Comparison of ENCODE assay signal across 14 cellular contexts in genomic region chr5:93681432-93681831, GRCh38. TPM values are rescaled to one million over a fixed set of nuclear protein-coding genes. Genes with fewer than 3 reads are reported as not detected.
A peak's percentile ranks its signal among the peaks of the same experiment; 100 is the strongest.
DNase-seq lines count a peak whose midpoint lies in the region; ATAC-seq, FAIRE-seq and TF ChIP-seq lines count a peak whose summit lies in the region.
"Had no signal": no experiment of that assay in that cellular context is flagged by ENCODE, and none has a peak within 500 bp of the region (broad histone marks: within the 10 kb centered on the region; RNA-seq: fewer than 3 reads in every experiment).

No MANE protein-coding gene starts in this region.

- no peaks in the 10 kb centered on the region for H3K36me3 ChIP-seq in cardiac muscle cell
- no peaks in the 10 kb centered on the region for H3K36me3 ChIP-seq in heart left ventricle
- no peaks in the 10 kb centered on the region for H3K36me3 ChIP-seq in RWPE2 (ENCODE audit: low read depth)
- no peaks in the 10 kb centered on the region for H3K36me3 ChIP-seq in left lung
- H3K36me3 ChIP-seq: pancreas, tibial artery had no signal

- no peak for DNase-seq in cardiac muscle cell (ENCODE audit: low read depth in 1 of 2, low spot score in 1 of 2)
- DNase-seq in heart left ventricle: no peak
- DNase-seq in RWPE2 (ENCODE audit: low spot score): no peak
- DNase-seq in fibroblast of the aortic adventitia (ENCODE audit: low read depth): no peak
- DNase-seq in type B pancreatic cell (ENCODE audit: extremely low spot score, unreplicated experiment): no peak
- no peak for DNase-seq in GM12892 (ENCODE audit: insufficient read length)
- DNase-seq in DMS153 treated with DMSO at 0.1 percent for 48 hours (lab: John Stamatoyannopoulos, UW; ENCODE audit: unreplicated experiment): no peak
- no peak for DNase-seq in left lung
- DNase-seq: ACHN; activated CD4-positive, alpha-beta T cell treated with anti-CD3 and anti-CD28 coated beads, Interleukin-2, amount 50 U/mL, for 1 hour; pancreas; tibial artery had no signal

- no peaks in the 10 kb centered on the region for H3K27me3 Mint-ChIP-seq in type B pancreatic cell
- H3K27me3 Mint-ChIP-seq: activated T-helper 17 cell treated with anti-CD3 and anti-CD28 coated beads, Interleukin-2, amount 50 U/mL, for 72 hours had no signal

- H3K4me3 Mint-ChIP-seq in type B pancreatic cell: no peak overlapping the region
- H3K4me3 Mint-ChIP-seq: activated T-helper 17 cell treated with anti-CD3 and anti-CD28 coated beads, Interleukin-2, amount 50 U/mL, for 72 hours; T-helper 1 cell treated with Interleukin-12 subunit alpha and Interleukin-12 subunit beta and Interleukin-4 antibody, amounts not matched to agents 30 μg/mL and 1 μg/mL, for 36 hours had no signal

- H3K36me3 Mint-ChIP-seq in type B pancreatic cell: peaks cover 4% of the 10 kb centered on the region

- peaks cover 10% of the 10 kb centered on the region for H3K9me3 Mint-ChIP-seq in type B pancreatic cell
- H3K9me3 Mint-ChIP-seq: T-helper 1 cell treated with Interleukin-12 subunit alpha and Interleukin-12 subunit beta and Interleukin-4 antibody, amounts not matched to agents 30 μg/mL and 1 μg/mL, for 36 hours had no signal

- ATAC-seq in heart left ventricle (no peak), RWPE2 (ENCODE audit: low read depth) (no peak), left lung (no peak)
- ATAC-seq: activated T-helper 17 cell treated with anti-CD3 and anti-CD28 coated beads, Interleukin-2, amount 50 U/mL, for 72 hours; pancreas had no signal

- peaks cover 21% of the 10 kb centered on the region for H3K4me1 Mint-ChIP-seq in type B pancreatic cell (ENCODE audit: unreplicated experiment)

- H3K27ac Mint-ChIP-seq in type B pancreatic cell: no peak overlapping the region
- H3K27ac Mint-ChIP-seq: activated T-helper 17 cell treated with anti-CD3 and anti-CD28 coated beads, Interleukin-2, amount 50 U/mL, for 72 hours; T-helper 1 cell treated with Interleukin-12 subunit alpha and Interleukin-12 subunit beta and Interleukin-4 antibody, amounts not matched to agents 30 μg/mL and 1 μg/mL, for 36 hours had no signal

- H3K4me3 ChIP-seq in cardiac muscle cell: no peak overlapping the region
- H3K4me3 ChIP-seq in heart left ventricle: no peak overlapping the region
- H3K4me3 ChIP-seq in RWPE2 (ENCODE audit: severe bottlenecking): no peak overlapping the region
- H3K4me3 ChIP-seq in fibroblast of the aortic adventitia (ENCODE audit: low read depth, low read length): no peak overlapping the region
- H3K4me3 ChIP-seq in left lung: no peak overlapping the region
- H3K4me3 ChIP-seq: pancreas, tibial artery had no signal

- H3K4me1 ChIP-seq in cardiac muscle cell (ENCODE audit: low read depth): peaks cover 15% of the 10 kb centered on the region
- H3K4me1 ChIP-seq in heart left ventricle: peaks cover 0 to 12% (median 4%) of the 10 kb centered on the region in 12 donors
- H3K4me1 ChIP-seq in RWPE2 (ENCODE audit: insufficient read depth, poor library complexity, severe bottlenecking): peaks cover 3% of the 10 kb centered on the region
- H3K4me1 ChIP-seq in left lung: peaks cover 0 to 3% of the 10 kb centered on the region in 2 donors

- peak; percentile 37 for TF ChIP-seq CTCF in cardiac muscle cell (IDR thresholded peaks at IDR 0.05; ENCODE audit: low read depth, low read length)
- TF ChIP-seq CTCF in heart left ventricle (IDR thresholded peaks at IDR 0.05): peak in 1 of 12 donors; percentile 24
- TF ChIP-seq CTCF in RWPE2 (IDR thresholded peaks at IDR 0.05; ENCODE audit: poor library complexity, severe bottlenecking): peak; percentile 28
- TF ChIP-seq CTCF in fibroblast of the aortic adventitia (IDR thresholded peaks at IDR 0.05; ENCODE audit: insufficient read depth, low read length): peak; percentile 39
- TF ChIP-seq CTCF in type B pancreatic cell (conservative IDR thresholded peaks at IDR 0.05): peak; percentile 78
- TF ChIP-seq CTCF in left lung (IDR thresholded peaks at IDR 0.05): no peak

- TF ChIP-seq POLR2A in heart left ventricle (IDR thresholded peaks at IDR 0.05): no peak
- no peak for TF ChIP-seq POLR2A in GM12892 (IDR thresholded peaks at IDR 0.05; ENCODE audit: low read depth, low read length)

- intact Hi-C loops in heart left ventricle (cut with DNase I): no loop called here
- intact Hi-C loops in left lung (cut with DNase I): no loop called here

- FAIRE-seq in GM12892 (lab: Jason Lieb, UNC): no peak
- FAIRE-seq: pancreas had no signal

- H3K27me3 ChIP-seq in cardiac muscle cell (no peaks in the 10 kb centered on the region), heart left ventricle (no peaks in the 10 kb centered on the region), RWPE2 (ENCODE audit: insufficient read depth, poor library complexity, severe bottlenecking) (no peaks in the 10 kb centered on the region), left lung (no peaks in the 10 kb centered on the region)
- H3K27me3 ChIP-seq: pancreas, tibial artery had no signal

- 80 to 87% (median 85%) methylated on average over 3 of the region's 3 CpGs for WGBS in heart left ventricle, 4 donors

- H3K9me3 ChIP-seq in cardiac muscle cell (ENCODE audit: low read depth) (no peaks in the 10 kb centered on the region), heart left ventricle (peaks cover 0 to 6% (median 0%) of the 10 kb centered on the region in 12 donors), RWPE2 (ENCODE audit: severe bottlenecking) (no peaks in the 10 kb centered on the region), left lung (no peaks in the 10 kb centered on the region)
- H3K9me3 ChIP-seq: pancreas, tibial artery had no signal

- H3K27ac ChIP-seq in cardiac muscle cell (no peak overlapping the region), heart left ventricle (no peak overlapping the region), RWPE2 (ENCODE audit: poor library complexity, severe bottlenecking) (no peak overlapping the region), left lung (no peak overlapping the region)
- H3K27ac ChIP-seq: pancreas, tibial artery had no signal

RNA-seq across cellular contexts. Expression of gene POU5F2, which starts 60.0 kb away (rescaled TPM):
- total RNA-seq in cardiac muscle cell: 0.35 and 1.1 TPM in 2 replicates
- polyA plus RNA-seq in cardiac muscle cell: 0.31 and 0.64 TPM in 2 replicates
- under 1 TPM; 0.19 to 0.88 (median 0.25) TPM for total RNA-seq in heart left ventricle
- under 1 TPM; 0.03 to 0.27 TPM for polyA plus RNA-seq in heart left ventricle
- 1.2 and 3.1 TPM in 2 replicates for total RNA-seq in fibroblast of the aortic adventitia (ENCODE audit: low replicate concordance)
- total RNA-seq in type B pancreatic cell (ENCODE audit: low replicate concordance): 0.29 and 0.51 TPM in 2 replicates
- polyA plus RNA-seq in GM12892 (2012; ENCODE audit: missing spikeins): 0.25 TPM
- total RNA-seq in left lung: 1 to 10 TPM; 1.2 to 2.3 TPM

Comparison
In these comparisons a context has a peak if more than half of its experiments do, and no peak if none do; other contexts are left out.
1. CTCF ChIP-seq: peak in cardiac muscle cell (single experiment), RWPE2 (single experiment), fibroblast of the aortic adventitia (single experiment) and type B pancreatic cell (single experiment); none in left lung (0 of 2).